Comparison of ENCODE assay signal across 23 cellular contexts in genomic region chr10:26513101-26513500, GRCh38.
DNase-seq lines count a peak whose midpoint lies in the region; ATAC-seq and TF ChIP-seq lines count a peak whose summit lies in the region.
"Had no signal": no experiment of that assay in that cellular context is flagged by ENCODE, and none has a peak within 500 bp of the region (broad histone marks: within the 10 kb centered on the region; RNA-seq: fewer than 3 reads in every experiment).

No MANE protein-coding gene starts in this region.

- no peaks in the 10 kb centered on the region for H3K9me3 Mint-ChIP-seq in activated CD8-positive, alpha-beta memory T cell treated with anti-CD3 and anti-CD28 coated beads, Interleukin-2, amount 10 ng/mL, durations not matched to agents 7 days and 5 days (ENCODE audit: low read depth)
- H3K9me3 Mint-ChIP-seq in CD4-positive, alpha-beta T cell = no peaks in the 10 kb centered on the region
- H3K9me3 Mint-ChIP-seq in WTC11 = peaks cover 11% of the 10 kb centered on the region
- H3K9me3 Mint-ChIP-seq in central memory CD8-positive, alpha-beta T cell = no peaks in the 10 kb centered on the region
- H3K9me3 Mint-ChIP-seq: CD4-positive, alpha-beta memory T cell had no signal

- no peaks in the 10 kb centered on the region for H3K27me3 ChIP-seq in CD4-positive, alpha-beta T cell (ENCODE audit: control insufficient read depth, insufficient read depth, low read length)
- no peaks in the 10 kb centered on the region for H3K27me3 ChIP-seq in mammary epithelial cell (ENCODE audit: insufficient read depth, low read length)
- H3K27me3 ChIP-seq: BE2C; BLaER1 treated with 17β-estradiol and CSF1 and Interleukin-3, amounts not matched to agents 10 nM and 100 nM had no signal

- CTCF ChIA-PET in activated CD8-positive, alpha-beta memory T cell treated with anti-CD3 and anti-CD28 coated beads, Interleukin-2, amount 10 ng/mL, durations not matched to agents 7 days and 5 days (lab: Charles Lee) = no interaction called here
- CTCF ChIA-PET in CD4-positive, alpha-beta T cell (lab: Charles Lee) = no interaction called here
- CTCF ChIA-PET in WTC11 (lab: Charles Lee) (interaction anchor here (1.0 to 1.2 kb wide), 2 partner anchors 9 to 21 kb away, joined by 3 to 4 read pairs; no protein-coding TSS in a partner anchor), mammary epithelial cell (lab: Charles Lee; ENCODE audit: low non-redundant PET) (no interaction called here)

- no peaks in the 10 kb centered on the region for H3K4me1 ChIP-seq in mammary epithelial cell (ENCODE audit: insufficient read depth, low read length)
- H3K4me1 ChIP-seq: BE2C had no signal

- H3K4me1 Mint-ChIP-seq in activated CD8-positive, alpha-beta memory T cell treated with anti-CD3 and anti-CD28 coated beads, Interleukin-2, amount 10 ng/mL, durations not matched to agents 7 days and 5 days = no peaks in the 10 kb centered on the region
- peaks cover 30% of the 10 kb centered on the region for H3K4me1 Mint-ChIP-seq in CD4-positive, alpha-beta T cell (ENCODE audit: low read depth)
- H3K4me1 Mint-ChIP-seq in WTC11 = peaks cover 12% of the 10 kb centered on the region
- peaks cover 25% of the 10 kb centered on the region for H3K4me1 Mint-ChIP-seq in central memory CD8-positive, alpha-beta T cell

- no peaks in the 10 kb centered on the region for H3K79me2 ChIP-seq in mammary epithelial cell (ENCODE audit: insufficient read depth, low read length)

- H2AFZ ChIP-seq in mammary epithelial cell (ENCODE audit: low read depth, low read length) = no peak overlapping the region
- H2AFZ ChIP-seq: GM23248 had no signal

- ATAC-seq in activated CD8-positive, alpha-beta memory T cell treated with anti-CD3 and anti-CD28 coated beads, Interleukin-2, amount 10 ng/mL, durations not matched to agents 7 days and 5 days = no peak
- ATAC-seq in CD4-positive, alpha-beta T cell (ENCODE audit: poor library complexity) = no peak
- no peak for ATAC-seq in WTC11
- ATAC-seq in central memory CD8-positive, alpha-beta T cell (replicated peaks; ENCODE audit: extremely low read depth, poor library complexity, severe bottlenecking) = no peak
- ATAC-seq: A549 had no signal

- no peak for TF ChIP-seq CTCF in CD4-positive, alpha-beta T cell (IDR thresholded peaks at IDR 0.05)
- no peak for TF ChIP-seq CTCF in WTC11 (IDR thresholded peaks at IDR 0.05)
- no peak for TF ChIP-seq CTCF in mammary epithelial cell (conservative IDR thresholded peaks at IDR 0.05 in 1 of 2, IDR thresholded peaks at IDR 0.05 in 1 of 2; ENCODE audit: extremely low read depth in 1 of 2, insufficient read depth in 1 of 2, low read depth in 1 of 2, low read length in 2 of 2)

- H3K9me3 ChIP-seq in CD4-positive, alpha-beta T cell (ENCODE audit: control insufficient read depth, low read length) = no peaks in the 10 kb centered on the region
- H3K9me3 ChIP-seq in mammary epithelial cell (replicated peaks; ENCODE audit: insufficient read depth, low read length) = no peaks in the 10 kb centered on the region
- H3K9me3 ChIP-seq: BE2C had no signal

- 7% methylated on average over 1 of the region's 1 CpG for WGBS in mammary epithelial cell (ENCODE audit: low coverage, missing lambda C conversion rate)

- H3K9ac ChIP-seq in mammary epithelial cell (ENCODE audit: insufficient read depth, low read length) = no peak overlapping the region
- H3K9ac ChIP-seq: BLaER1 treated with 17β-estradiol and CSF1 and Interleukin-3, amounts not matched to agents 10 nM and 100 nM; GM23248 had no signal

- peak; percentile 4 for DNase-seq in activated CD8-positive, alpha-beta memory T cell treated with anti-CD3 and anti-CD28 coated beads, Interleukin-2, amount 10 ng/mL, durations not matched to agents 7 days and 5 days
- no peak for DNase-seq in activated CD8-positive, alpha-beta memory T cell treated with anti-CD3 and anti-CD28 coated beads for 24 hours
- no peak for DNase-seq in CD4-positive, alpha-beta T cell
- DNase-seq in WTC11 (ENCODE audit: low spot score) = no peak
- no peak for DNase-seq in central memory CD8-positive, alpha-beta T cell (ENCODE audit: low spot score in 2 of 2)
- DNase-seq in HuH-7.5 (ENCODE audit: low spot score) = no peak
- no peak for DNase-seq in mammary epithelial cell
- DNase-seq: 8988T; ACHN; AML-193; BE2C; Calu3; CD4-positive, alpha-beta memory T cell; COR-L47; DMS53; DMS79 treated with DMSO at 0.1 percent for 48 hours; GF-D8; GM23248; H7; HCEC 1CT had no signal

- POLR2A ChIA-PET in CD4-positive, alpha-beta T cell (lab: Charles Lee) = no interaction called here
- POLR2A ChIA-PET in WTC11 (lab: Charles Lee) = no interaction called here

- H3K27ac ChIP-seq in CD4-positive, alpha-beta T cell (ENCODE audit: low read depth, low read length) = no peak overlapping the region
- H3K27ac ChIP-seq in mammary epithelial cell (ENCODE audit: insufficient read depth, low read depth, low read length) = no peak overlapping the region
- H3K27ac ChIP-seq: A549, GM23248 had no signal

- H3K4me3 ChIP-seq in mammary epithelial cell (replicated peaks in 1 of 3; ENCODE audit: insufficient read depth in 1 of 3, low read depth in 2 of 3, low read length in 3 of 3) = no peak overlapping the region
- H3K4me3 ChIP-seq: A549; BLaER1 treated with 17β-estradiol and CSF1 and Interleukin-3, amounts not matched to agents 10 nM and 100 nM; GM23248 had no signal

- H3K27me3 Mint-ChIP-seq in activated CD8-positive, alpha-beta memory T cell treated with anti-CD3 and anti-CD28 coated beads, Interleukin-2, amount 10 ng/mL, durations not matched to agents 7 days and 5 days = no peaks in the 10 kb centered on the region
- no peaks in the 10 kb centered on the region for H3K27me3 Mint-ChIP-seq in CD4-positive, alpha-beta T cell
- no peaks in the 10 kb centered on the region for H3K27me3 Mint-ChIP-seq in WTC11 (ENCODE audit: low read depth)
- H3K27me3 Mint-ChIP-seq in central memory CD8-positive, alpha-beta T cell = no peaks in the 10 kb centered on the region
- H3K27me3 Mint-ChIP-seq: CD4-positive, alpha-beta memory T cell had no signal

- H3K4me3 Mint-ChIP-seq in activated CD8-positive, alpha-beta memory T cell treated with anti-CD3 and anti-CD28 coated beads, Interleukin-2, amount 10 ng/mL, durations not matched to agents 7 days and 5 days = no peak overlapping the region
- no peak overlapping the region for H3K4me3 Mint-ChIP-seq in CD4-positive, alpha-beta T cell
- H3K4me3 Mint-ChIP-seq in WTC11 = no peak overlapping the region
- no peak overlapping the region for H3K4me3 Mint-ChIP-seq in central memory CD8-positive, alpha-beta T cell
- H3K4me3 Mint-ChIP-seq: CD14-positive monocyte; CD4-positive, alpha-beta memory T cell had no signal

- H3K36me3 ChIP-seq in mammary epithelial cell (ENCODE audit: insufficient read depth, low read length) = no peaks in the 10 kb centered on the region
- H3K36me3 ChIP-seq: BE2C had no signal

- in situ Hi-C loops in mammary epithelial cell (cut with MboI; ENCODE audit: low sequenced_read_pairs in 2 of 2) = no loop called here

- no TSS peak for BruUV-seq in mammary epithelial cell (replicated peaks; lab: Mats Ljungman, UMichigan)

- dilution Hi-C loops in mammary epithelial cell (cut with HindIII; ENCODE audit: low sequenced_read_pairs) = no loop called here

- H4K20me1 ChIP-seq in mammary epithelial cell (ENCODE audit: insufficient read depth, low read length) = no peaks in the 10 kb centered on the region

- H3K27ac Mint-ChIP-seq in activated CD8-positive, alpha-beta memory T cell treated with anti-CD3 and anti-CD28 coated beads, Interleukin-2, amount 10 ng/mL, durations not matched to agents 7 days and 5 days = no peak overlapping the region
- peak overlapping the region; percentile 44 for H3K27ac Mint-ChIP-seq in CD4-positive, alpha-beta T cell
- no peak overlapping the region for H3K27ac Mint-ChIP-seq in WTC11
- H3K27ac Mint-ChIP-seq in central memory CD8-positive, alpha-beta T cell (ENCODE audit: low read depth) = peak overlapping the region; percentile 16

- peaks cover 79% of the 10 kb centered on the region for H3K36me3 Mint-ChIP-seq in activated CD8-positive, alpha-beta memory T cell treated with anti-CD3 and anti-CD28 coated beads, Interleukin-2, amount 10 ng/mL, durations not matched to agents 7 days and 5 days
- peaks cover 99% of the 10 kb centered on the region for H3K36me3 Mint-ChIP-seq in CD4-positive, alpha-beta T cell (ENCODE audit: low read depth)
- H3K36me3 Mint-ChIP-seq in WTC11 = no peaks in the 10 kb centered on the region
- H3K36me3 Mint-ChIP-seq in central memory CD8-positive, alpha-beta T cell (ENCODE audit: insufficient read depth) = peaks cover 50% of the 10 kb centered on the region

- intact Hi-C loops in CD4-positive, alpha-beta T cell (cut with DNase I, micrococcal nuclease) = no loop called here
- intact Hi-C loops in mammary epithelial cell (cut with micrococcal nuclease) = no loop called here

- H3K4me2 ChIP-seq in mammary epithelial cell (ENCODE audit: insufficient read depth, low read depth, low read length) = no peak overlapping the region
- H3K4me2 ChIP-seq: A549; BLaER1 treated with 17β-estradiol and CSF1 and Interleukin-3, amounts not matched to agents 10 nM and 100 nM had no signal

TF ChIP-seq in WTC11, 78 proteins besides CTCF, POLR2A, EP300 and RAD21:
- TF ChIP-seq GRHL2 (CRISPR knock-in tag; IDR thresholded peaks at IDR 0.05; ENCODE audit: insufficient replicate concordance, severe bottlenecking) = no peak
- TF ChIP-seq ZNF317 (CRISPR knock-in tag; IDR thresholded peaks at IDR 0.05; ENCODE audit: borderline replicate concordance, low read depth) = peak; percentile 91
- no peak for TF ChIP-seq USF1 (CRISPR knock-in tag; IDR thresholded peaks at IDR 0.05)

Comparison
In these comparisons a context has a peak if more than half of its experiments do, and no peak if none do; other contexts are left out.
1. H3K27ac Mint-ChIP-seq: peak in CD4-positive, alpha-beta T cell (single experiment) and central memory CD8-positive, alpha-beta T cell (single experiment); none in activated CD8-positive, alpha-beta memory T cell treated with anti-CD3 and anti-CD28 coated beads, Interleukin-2, amount 10 ng/mL, durations not matched to agents 7 days and 5 days (single experiment) and WTC11 (single experiment).